ENCODE assay signal across 24 cellular contexts in the genomic region with DNA sequence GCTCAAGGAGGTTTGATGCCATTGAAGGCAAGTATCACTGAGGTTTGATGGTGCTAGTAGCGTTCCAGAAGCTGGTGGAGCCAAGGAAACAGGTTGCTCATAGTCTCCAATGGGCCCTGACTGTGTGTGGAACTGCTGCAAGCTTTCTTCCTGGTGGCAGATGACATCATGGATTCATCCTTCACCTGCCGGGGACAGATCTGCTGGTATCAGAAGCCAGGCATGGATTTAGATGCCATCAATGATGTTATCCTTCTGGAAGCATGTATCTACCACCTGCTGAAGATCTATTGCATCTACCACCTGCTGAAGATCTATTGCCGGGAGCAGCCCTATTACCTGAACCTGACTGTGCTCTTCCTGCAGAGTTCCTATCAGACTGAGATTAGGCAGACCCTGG.
"Had no signal": no experiment of that assay in that cellular context is flagged by ENCODE, and none has a peak within 500 bp of the region (broad histone marks: within the 10 kb centered on the region; RNA-seq: fewer than 3 reads in every experiment).

No MANE protein-coding gene starts in this region.

- H3K4me3 ChIP-seq: colonic mucosa, coronary artery, dorsolateral prefrontal cortex, esophagus muscularis mucosa, esophagus squamous epithelium, gastrocnemius medialis, gastroesophageal sphincter, heart left ventricle, heart right ventricle had no signal

- H3K9me3 Mint-ChIP-seq: endodermal cell had no signal

- H3K27ac ChIP-seq: colonic mucosa, coronary artery, dorsolateral prefrontal cortex, epithelial cell of prostate, esophagus muscularis mucosa, esophagus squamous epithelium, foreskin keratinocyte, gastrocnemius medialis, gastroesophageal sphincter, heart left ventricle, heart right ventricle had no signal

- H3K27ac Mint-ChIP-seq: dendritic cell treated with granulocyte-macrophage colony-stimulating factor and Interleukin-4, amounts not matched to agents 40 ng/mL and 50 ng/mL, for 4 days; effector memory CD8-positive, alpha-beta T cell; endodermal cell had no signal

- H3K9me3 ChIP-seq: colonic mucosa, esophagus muscularis mucosa, esophagus squamous epithelium, gastrocnemius medialis, gastroesophageal sphincter had no signal

- DNase-seq: colonic mucosa; cortex of kidney; dermis blood vessel endothelial cell; dorsolateral prefrontal cortex; effector CD4-positive, alpha-beta T cell; effector CD8-positive, alpha-beta T cell; effector memory CD4-positive, alpha-beta T cell; effector memory CD8-positive, alpha-beta T cell; endodermal cell; erythroblast; esophagus squamous epithelium; foreskin fibroblast; foreskin keratinocyte; foreskin melanocyte; gastrocnemius medialis; glutamatergic neuron; head of caudate nucleus; heart left ventricle; heart right ventricle had no signal

- H3K27me3 Mint-ChIP-seq: dendritic cell treated with granulocyte-macrophage colony-stimulating factor and Interleukin-4, amounts not matched to agents 40 ng/mL and 50 ng/mL, for 4 days; effector memory CD8-positive, alpha-beta T cell had no signal

- H3K27me3 ChIP-seq: colonic mucosa, esophagus muscularis mucosa, esophagus squamous epithelium, foreskin keratinocyte, gastrocnemius medialis, gastroesophageal sphincter, heart left ventricle, heart right ventricle had no signal

- H3K4me3 Mint-ChIP-seq: dendritic cell treated with granulocyte-macrophage colony-stimulating factor and Interleukin-4, amounts not matched to agents 40 ng/mL and 50 ng/mL, for 4 days; effector memory CD8-positive, alpha-beta T cell; endodermal cell had no signal

- H3K4me1 ChIP-seq: colonic mucosa, esophagus muscularis mucosa, esophagus squamous epithelium, foreskin keratinocyte, gastrocnemius medialis, gastroesophageal sphincter, heart left ventricle, heart right ventricle had no signal

- H3K36me3 ChIP-seq: colonic mucosa, esophagus muscularis mucosa, esophagus squamous epithelium, gastrocnemius medialis, gastroesophageal sphincter, heart left ventricle, heart right ventricle had no signal

- H3K4me1 Mint-ChIP-seq: endodermal cell had no signal
